Comparison of ENCODE assay signal across 8 cellular contexts in genomic region chr17:81911969-81912368, GRCh38. TPM values are rescaled to one million over a fixed set of nuclear protein-coding genes. Genes with fewer than 3 reads are reported as not detected.
DNase-seq lines count a peak whose midpoint lies in the region; ATAC-seq, FAIRE-seq and TF ChIP-seq lines count a peak whose summit lies in the region.

No MANE protein-coding gene starts in this region.

- H3K27me3 ChIP-seq in HL-60 (ENCODE audit: insufficient read depth, poor library complexity, severe bottlenecking) (no peaks in the 10 kb centered on the region), K562 (ENCODE audit: control insufficient read depth in 2 of 2, insufficient read depth in 2 of 2, low read length in 2 of 2) (no peaks in the 10 kb centered on the region)

- H4K20me1 ChIP-seq in K562 (replicated peaks; ENCODE audit: control insufficient read depth, insufficient read depth, low read length): peaks cover 14% of the 10 kb centered on the region

- no TSS peak for BruUV-seq in K562 (replicated peaks; lab: Mats Ljungman, UMichigan)

- H3K4me3 ChIP-seq in HL-60 (replicated peaks; ENCODE audit: insufficient read depth, low read length): no peak overlapping the region
- H3K4me3 ChIP-seq in K562: no peak overlapping the region
- H3K4me3 ChIP-seq in foreskin fibroblast (ENCODE audit: low read depth in 1 of 2, low read length in 2 of 2): no peak overlapping the region

- intact Hi-C loops in K562 (cut with micrococcal nuclease): no loop called here

- TF ChIP-seq EP300 in K562 (IDR thresholded peaks at IDR 0.05; ENCODE audit: low read length): no peak

- peak overlapping the region; percentile 32 to 84 (median 69) for H3K4me3 Mint-ChIP-seq in naive thymus-derived CD8-positive, alpha-beta T cell

- H3K27ac Mint-ChIP-seq in naive thymus-derived CD8-positive, alpha-beta T cell: peak overlapping the region in 5 of 10 donors; percentile 36 to 84 (median 56)

- H3K9me3 ChIP-seq in K562 (replicated peaks; ENCODE audit: control insufficient read depth, insufficient read depth, low read depth, low read length): no peaks in the 10 kb centered on the region

- TF ChIP-seq POLR2A in K562 (conservative IDR thresholded peaks at IDR 0.05): no peak
- TF ChIP-seq POLR2A in GM18505 (IDR thresholded peaks at IDR 0.05; ENCODE audit: borderline replicate concordance, extremely low read depth, insufficient read depth, insufficient read length): no peak

- peaks cover 4 to 32% (median 18%) of the 10 kb centered on the region in 4 donors for H3K4me1 Mint-ChIP-seq in naive thymus-derived CD8-positive, alpha-beta T cell

- no peak for FAIRE-seq in K562 (lab: Jason Lieb, UNC)

- ATAC-seq in K562 (no peak), GM18505 (IDR thresholded peaks at IDR 0.05; ENCODE audit: unreplicated experiment) (no peak)
- no peak for ATAC-seq in naive thymus-derived CD8-positive, alpha-beta T cell

- H3K9me3 Mint-ChIP-seq in naive thymus-derived CD8-positive, alpha-beta T cell: no peaks in the 10 kb centered on the region

- DNase-seq in HL-60 (ENCODE audit: low read depth in 1 of 2, low spot score in 1 of 2) (no peak), K562 (ENCODE audit: extremely low read depth in 1 of 4, low spot score in 3 of 4) (no peak), epidermal melanocyte (ENCODE audit: insufficient read length, low spot score) (no peak), superior temporal gyrus (ENCODE audit: extremely low spot score) (no peak), foreskin fibroblast (no peak)
- DNase-seq in naive thymus-derived CD8-positive, alpha-beta T cell: no peak

- peaks cover 39 to 90% of the 10 kb centered on the region in 2 experiments for H3K4me1 ChIP-seq in K562 (replicated peaks in 1 of 2; ENCODE audit: control insufficient read depth in 2 of 2, insufficient read depth in 2 of 2, low read length in 2 of 2)

- CTCF ChIA-PET in K562 (lab: Yijun Ruan, JAX; ENCODE audit: low intra/inter-chr PET ratio): no interaction called here

- H3K9ac ChIP-seq in K562 (ENCODE audit: insufficient read depth in 1 of 2, low read depth in 2 of 2, low read length in 2 of 2): peak overlapping the region in 1 of 2 experiments; percentile 52; a peak in 1 of 4 replicates

- H3K79me2 ChIP-seq in K562 (ENCODE audit: control insufficient read depth, insufficient read depth, low read length): peaks cover 37% of the 10 kb centered on the region

- H3K27ac ChIP-seq in 22Rv1: peak overlapping the region; percentile 68
- H3K27ac ChIP-seq in HL-60 (replicated peaks): 0 out of 2 replicates have a peak overlapping the region, but pooled peaks have one; percentile 5
- peak overlapping the region; percentile 49; the same call in 1 of the 3 replicates for H3K27ac ChIP-seq in K562 (ENCODE audit: extremely low read depth, low read depth, low read length)

- no peak overlapping the region for H3K4me2 ChIP-seq in K562 (ENCODE audit: insufficient read depth, low read length)

- POLR2A ChIA-PET in K562 (lab: Yijun Ruan, JAX): interaction anchor here (0.6 to 5.4 kb wide), 8 partner anchors 9 to 84 kb away, joined by 3 to 46 read pairs (median 6); partner anchors contain the start of gene NPB
- POLR2A ChIA-PET in naive thymus-derived CD8-positive, alpha-beta T cell (lab: Charles Lee): interaction anchor here (0.6 to 1.9 kb wide), 4 partner anchors 14 to 29 kb away, joined by 4 to 8 read pairs (median 6); partner anchors contain the start of gene MAFG

- H3K9me1 ChIP-seq in K562 (ENCODE audit: control insufficient read depth, insufficient read depth, low read length): peaks cover 6% of the 10 kb centered on the region

- no peaks in the 10 kb centered on the region for H3K27me3 Mint-ChIP-seq in naive thymus-derived CD8-positive, alpha-beta T cell

- H3K36me3 ChIP-seq in K562 (ENCODE audit: control insufficient read depth, insufficient read depth, low read length): peaks cover 77% of the 10 kb centered on the region; the same call in 2 of the 3 replicates

- no peak for TF ChIP-seq RAD21 in K562 (CRISPR knock-in tag; conservative IDR thresholded peaks at IDR 0.05 in 1 of 2, IDR thresholded peaks at IDR 0.05 in 1 of 2)

- H3K36me3 Mint-ChIP-seq in naive thymus-derived CD8-positive, alpha-beta T cell: peaks cover 0 to 29% (median 4%) of the 10 kb centered on the region in 3 donors

- in situ Hi-C loops in K562 (cut with MboI): no loop called here

- 78% methylated on average over 19 of the region's 19 CpGs for WGBS in K562 (ENCODE audit: insufficient coverage, low coverage, missing lambda C conversion rate)

- peak; percentile 32 for TF ChIP-seq CTCF in 22Rv1 (IDR thresholded peaks at IDR 0.05)
- no peak for TF ChIP-seq CTCF in HL-60 (IDR thresholded peaks at IDR 0.05; ENCODE audit: insufficient read depth, low read length)
- TF ChIP-seq CTCF in K562 (IDR thresholded peaks at IDR 0.05 in 2 of 3, conservative IDR thresholded peaks at IDR 0.05 in 1 of 3; ENCODE audit: insufficient read depth in 2 of 3, low read depth in 1 of 3, low read length in 3 of 3): no peak
- TF ChIP-seq CTCF in foreskin fibroblast (IDR thresholded peaks at IDR 0.05; ENCODE audit: low read depth, low read length): no peak

- H2AFZ ChIP-seq in K562 (ENCODE audit: low read depth, low read length): no peak overlapping the region

RNA-seq across cellular contexts. Expression of gene PCYT2, which starts 0.8 kb away (rescaled TPM):
- total RNA-seq in K562 (2011; cell fraction: chromatin; rRNA removed; ENCODE audit: low replicate concordance): 142 and 422 TPM in 2 replicates
- total RNA-seq in K562 (2011; cell fraction: nucleolus; rRNA removed): 366 and 427 TPM in 2 replicates
- total RNA-seq in K562 (2011; cell fraction: nucleoplasm; rRNA removed): 182 and 225 TPM in 2 replicates
- total RNA-seq in K562 (2014; rRNA removed) (123 and 139 TPM in 2 replicates), K562 (2014; rRNA removed; fragmentation: Illumina TruSeq; extraction: Trizol) (42.7 and 57.5 TPM in 2 replicates), K562 (2015; rRNA removed; fragmentation: Illumina TruSeq; extraction: Trizol) (81.7 and 82.5 TPM in 2 replicates), K562 (2021) (125 and 134 TPM in 2 replicates)
- polyA plus RNA-seq in K562 (2011; rRNA removed) (71.5 and 97.8 TPM in 2 replicates), K562 (2014; fragmentation: Illumina TruSeq; extraction: Trizol) (83.7 and 95.3 TPM in 2 replicates), K562 (2014; fragmentation: Nextera tagmentation; extraction: Ambion mirVana) (1 to 10 TPM in 1 of 2 experiments, under 1 TPM in 1; 0.92 to 1.6 TPM), K562 (2014; rRNA removed) (131 and 133 TPM in 2 replicates)
- 77.5 and 97.1 TPM in 2 replicates for polyA plus RNA-seq in K562 (2011; cell fraction: cytosol; rRNA removed)
- polyA plus RNA-seq in K562 (2011; cell fraction: nucleus; rRNA removed): 473 and 533 TPM in 2 replicates
- polyA plus RNA-seq in K562 (2012): 94.8 and 147 TPM in 2 replicates
- 48.7 and 49.2 TPM in 2 replicates for polyA minus RNA-seq in K562 (2011; rRNA and poly(A)+ RNA removed)
- polyA minus RNA-seq in K562 (2011; cell fraction: cytosol; rRNA and poly(A)+ RNA removed): 35.6 and 49.0 TPM in 2 replicates
- polyA minus RNA-seq in K562 (2011; cell fraction: nucleus; rRNA and poly(A)+ RNA removed): 127 and 186 TPM in 2 replicates
- total RNA-seq in naive thymus-derived CD8-positive, alpha-beta T cell: 10 to 100 TPM; 34.9 to 38.5 TPM
- 10 to 100 TPM; 22.9 to 24.0 (median 23.7) TPM for polyA plus RNA-seq in naive thymus-derived CD8-positive, alpha-beta T cell

RNA-seq across cellular contexts. Expression of gene SIRT7, which starts 6.0 kb away (rescaled TPM):
- 90.9 and 205 TPM in 2 replicates for total RNA-seq in K562 (2011; cell fraction: chromatin; rRNA removed; ENCODE audit: low replicate concordance)
- total RNA-seq in K562 (2011; cell fraction: nucleolus; rRNA removed): 97.4 and 110 TPM in 2 replicates
- total RNA-seq in K562 (2011; cell fraction: nucleoplasm; rRNA removed): 93.3 and 125 TPM in 2 replicates
- total RNA-seq in K562 (2014; rRNA removed) (42.2 and 49.3 TPM in 2 replicates), K562 (2014; rRNA removed; fragmentation: Illumina TruSeq; extraction: Trizol) (9.0 and 9.8 TPM in 2 replicates), K562 (2015; rRNA removed; fragmentation: Illumina TruSeq; extraction: Trizol) (23.6 and 24.6 TPM in 2 replicates), K562 (2021) (35.7 and 44.1 TPM in 2 replicates)
- polyA plus RNA-seq in K562 (2011; rRNA removed) (9.3 and 11.7 TPM in 2 replicates), K562 (2014; fragmentation: Illumina TruSeq; extraction: Trizol) (20.3 and 25.7 TPM in 2 replicates), K562 (2014; fragmentation: Nextera tagmentation; extraction: Ambion mirVana) (1 to 10 TPM; 1.6 to 2.0 TPM), K562 (2014; rRNA removed) (43.9 and 54.8 TPM in 2 replicates)
- polyA plus RNA-seq in K562 (2011; cell fraction: cytosol; rRNA removed): 11.2 and 16.2 TPM in 2 replicates
- 56.9 and 86.9 TPM in 2 replicates for polyA plus RNA-seq in K562 (2011; cell fraction: nucleus; rRNA removed)
- polyA plus RNA-seq in K562 (2012): 36.1 and 36.9 TPM in 2 replicates
- polyA minus RNA-seq in K562 (2011; rRNA and poly(A)+ RNA removed): 18.7 and 21.5 TPM in 2 replicates
- 22.3 and 25.1 TPM in 2 replicates for polyA minus RNA-seq in K562 (2011; cell fraction: cytosol; rRNA and poly(A)+ RNA removed)
- 27.7 and 31.4 TPM in 2 replicates for polyA minus RNA-seq in K562 (2011; cell fraction: nucleus; rRNA and poly(A)+ RNA removed)
- 10 to 100 TPM; 66.5 to 70.8 TPM for total RNA-seq in naive thymus-derived CD8-positive, alpha-beta T cell
- polyA plus RNA-seq in naive thymus-derived CD8-positive, alpha-beta T cell: 10 to 100 TPM; 21.3 to 30.6 (median 25.6) TPM

RNA-seq across cellular contexts. Expression of gene NPB, which starts 9.9 kb away (rescaled TPM):
- 0.86 and 1.5 TPM in 2 replicates for total RNA-seq in K562 (2011; cell fraction: chromatin; rRNA removed; ENCODE audit: low replicate concordance)
- 1.3 TPM in 2 replicates for total RNA-seq in K562 (2011; cell fraction: nucleolus; rRNA removed)
- total RNA-seq in K562 (2011; cell fraction: nucleoplasm; rRNA removed): 1.2 and 1.4 TPM in 2 replicates
- total RNA-seq in K562 (2014; rRNA removed) (0.14 and 0.57 TPM in 2 replicates), K562 (2014; rRNA removed; fragmentation: Illumina TruSeq; extraction: Trizol) (0.07 TPM in 1 of 2 replicates, not detected in the other), K562 (2015; rRNA removed; fragmentation: Illumina TruSeq; extraction: Trizol) (0.07 and 0.30 TPM in 2 replicates), K562 (2021) (0.53 and 0.65 TPM in 2 replicates)
- polyA plus RNA-seq in K562 (2011; rRNA removed) (0.03 and 0.07 TPM in 2 replicates), K562 (2014; fragmentation: Illumina TruSeq; extraction: Trizol) (0.07 TPM in 1 of 2 replicates, not detected in the other), K562 (2014; fragmentation: Nextera tagmentation; extraction: Ambion mirVana) (under 1 TPM; 0.43 to 0.61 TPM), K562 (2014; rRNA removed) (0.07 TPM in 1 of 2 replicates, not detected in the other)
- polyA plus RNA-seq in K562 (2011; cell fraction: cytosol; rRNA removed): 0.06 and 0.88 TPM in 2 replicates
- 0.26 TPM in 1 of 2 replicates, not detected in the other for polyA plus RNA-seq in K562 (2011; cell fraction: nucleus; rRNA removed)
- polyA plus RNA-seq in K562 (2012): 0.52 TPM in 1 of 2 replicates, not detected in the other
- 0.21 TPM in 2 replicates for polyA minus RNA-seq in K562 (2011; rRNA and poly(A)+ RNA removed)
- not detected in 2 replicates for polyA minus RNA-seq in K562 (2011; cell fraction: cytosol; rRNA and poly(A)+ RNA removed)
- 0.40 and 0.78 TPM in 2 replicates for polyA minus RNA-seq in K562 (2011; cell fraction: nucleus; rRNA and poly(A)+ RNA removed)
- total RNA-seq in naive thymus-derived CD8-positive, alpha-beta T cell: 1 to 10 TPM in 1 of 2 experiments, under 1 TPM in 1; 0.69 to 1.0 TPM
- polyA plus RNA-seq in naive thymus-derived CD8-positive, alpha-beta T cell: not detected

RNA-seq across cellular contexts. Expression of gene MAFG, which starts 15.6 kb away (rescaled TPM):
- 86.9 and 142 TPM in 2 replicates for total RNA-seq in K562 (2011; cell fraction: chromatin; rRNA removed; ENCODE audit: low replicate concordance)
- total RNA-seq in K562 (2011; cell fraction: nucleolus; rRNA removed): 78.0 and 85.0 TPM in 2 replicates
- 64.7 and 70.4 TPM in 2 replicates for total RNA-seq in K562 (2011; cell fraction: nucleoplasm; rRNA removed)
- 27.3 and 30.1 TPM in 2 replicates for total RNA-seq in K562 (2014; rRNA removed)
- total RNA-seq in K562 (2014; rRNA removed; fragmentation: Illumina TruSeq; extraction: Trizol): 16.3 and 16.9 TPM in 2 replicates
- total RNA-seq in K562 (2015; rRNA removed; fragmentation: Illumina TruSeq; extraction: Trizol): 23.6 and 24.9 TPM in 2 replicates
- 46.7 and 58.1 TPM in 2 replicates for total RNA-seq in K562 (2021)
- polyA plus RNA-seq in K562 (2011; rRNA removed): 22.4 and 31.8 TPM in 2 replicates
- 35.6 and 35.9 TPM in 2 replicates for polyA plus RNA-seq in K562 (2011; cell fraction: cytosol; rRNA removed)
- polyA plus RNA-seq in K562 (2011; cell fraction: nucleus; rRNA removed): 200 and 206 TPM in 2 replicates
- 32.4 and 47.9 TPM in 2 replicates for polyA plus RNA-seq in K562 (2012)
- 31.2 and 36.3 TPM in 2 replicates for polyA plus RNA-seq in K562 (2014; fragmentation: Illumina TruSeq; extraction: Trizol)
- 1 to 10 TPM; 1.1 to 2.8 TPM for polyA plus RNA-seq in K562 (2014; fragmentation: Nextera tagmentation; extraction: Ambion mirVana)
- 44.8 and 46.7 TPM in 2 replicates for polyA plus RNA-seq in K562 (2014; rRNA removed)
- 10.6 and 14.3 TPM in 2 replicates for polyA minus RNA-seq in K562 (2011; rRNA and poly(A)+ RNA removed)
- polyA minus RNA-seq in K562 (2011; cell fraction: cytosol; rRNA and poly(A)+ RNA removed): 12.7 and 17.1 TPM in 2 replicates
- polyA minus RNA-seq in K562 (2011; cell fraction: nucleus; rRNA and poly(A)+ RNA removed): 15.9 and 20.3 TPM in 2 replicates
- total RNA-seq in naive thymus-derived CD8-positive, alpha-beta T cell: 10 to 100 TPM; 17.1 to 18.0 TPM
- polyA plus RNA-seq in naive thymus-derived CD8-positive, alpha-beta T cell: 1 to 10 TPM; 1.2 to 2.5 (median 2.2) TPM

RNA-seq across cellular contexts. Expression of gene ANAPC11, which starts 20.4 kb away (rescaled TPM):
- total RNA-seq in K562 (2011; cell fraction: chromatin; rRNA removed; ENCODE audit: low replicate concordance): 37.2 and 84.5 TPM in 2 replicates
- 109 and 116 TPM in 2 replicates for total RNA-seq in K562 (2011; cell fraction: nucleolus; rRNA removed)
- total RNA-seq in K562 (2011; cell fraction: nucleoplasm; rRNA removed): 83.3 and 88.4 TPM in 2 replicates
- 220 and 252 TPM in 2 replicates for total RNA-seq in K562 (2014; rRNA removed)
- total RNA-seq in K562 (2014; rRNA removed; fragmentation: Illumina TruSeq; extraction: Trizol): 32.5 and 41.2 TPM in 2 replicates
- total RNA-seq in K562 (2015; rRNA removed; fragmentation: Illumina TruSeq; extraction: Trizol): 105 and 111 TPM in 2 replicates
- 214 and 217 TPM in 2 replicates for total RNA-seq in K562 (2021)
- 238 and 354 TPM in 2 replicates for polyA plus RNA-seq in K562 (2011; rRNA removed)
- polyA plus RNA-seq in K562 (2011; cell fraction: cytosol; rRNA removed): 720 and 811 TPM in 2 replicates
- 288 and 348 TPM in 2 replicates for polyA plus RNA-seq in K562 (2011; cell fraction: nucleus; rRNA removed)
- polyA plus RNA-seq in K562 (2012): 288 and 382 TPM in 2 replicates
- polyA plus RNA-seq in K562 (2014; fragmentation: Illumina TruSeq; extraction: Trizol): 57.2 and 105 TPM in 2 replicates
- polyA plus RNA-seq in K562 (2014; fragmentation: Nextera tagmentation; extraction: Ambion mirVana): 100 to 1,000 TPM; 154 to 255 TPM
- polyA plus RNA-seq in K562 (2014; rRNA removed): 318 and 338 TPM in 2 replicates
- polyA minus RNA-seq in K562 (2011; rRNA and poly(A)+ RNA removed): 56.1 and 67.4 TPM in 2 replicates
- 52.4 and 82.6 TPM in 2 replicates for polyA minus RNA-seq in K562 (2011; cell fraction: cytosol; rRNA and poly(A)+ RNA removed)
- 24.8 and 36.9 TPM in 2 replicates for polyA minus RNA-seq in K562 (2011; cell fraction: nucleus; rRNA and poly(A)+ RNA removed)
- total RNA-seq in naive thymus-derived CD8-positive, alpha-beta T cell: 10 to 100 TPM; 38.7 to 48.1 TPM
- polyA plus RNA-seq in naive thymus-derived CD8-positive, alpha-beta T cell: 100 to 1,000 TPM; 273 to 324 (median 275) TPM

Comparison
In these comparisons a context has a peak if more than half of its experiments do, and no peak if none do; other contexts are left out.
1. H3K27ac ChIP-seq: peak in every context shown above with its lines; median percentile 68 in 22Rv1; 49 in K562; 5 in HL-60.